ENCODE assay signal across 18 cellular contexts in genomic region chr11:98090861-98091575, GRCh38.
DNase-seq lines count a peak whose midpoint lies in the region; ATAC-seq, FAIRE-seq and TF ChIP-seq lines count a peak whose summit lies in the region.
"Had no signal": no experiment of that assay in that cellular context is flagged by ENCODE, and none has a peak within 500 bp of the region (broad histone marks: within the 10 kb centered on the region; RNA-seq: fewer than 3 reads in every experiment).

No MANE protein-coding gene starts in this region.

- no TSS peak for BruUV-seq in K562 (replicated peaks; lab: Mats Ljungman, UMichigan)

- 66% methylated on average over 3 of the region's 3 CpGs for WGBS in K562 (ENCODE audit: insufficient coverage, low coverage, missing lambda C conversion rate)
- WGBS in smooth muscle cell (ENCODE audit: low lambda C conversion rate) = 89% methylated on average over 3 of the region's 3 CpGs

- H3K9ac ChIP-seq in K562 (ENCODE audit: insufficient read depth in 1 of 2, low read depth in 2 of 2, low read length in 2 of 2) (no peak overlapping the region), smooth muscle cell (ENCODE audit: low read depth) (no peak overlapping the region)
- H3K9ac ChIP-seq: BLaER1 treated with 17β-estradiol and CSF1 and Interleukin-3, amounts not matched to agents 10 nM and 100 nM; KMS-11 had no signal

- no peak overlapping the region for H3K4me3 ChIP-seq in K562
- H3K4me3 ChIP-seq in left ventricle myocardium inferior = no peak overlapping the region
- H3K4me3 ChIP-seq in smooth muscle cell = no peak overlapping the region
- no peak overlapping the region for H3K4me3 ChIP-seq in dorsolateral prefrontal cortex
- H3K4me3 ChIP-seq: A549; BLaER1 treated with 17β-estradiol and CSF1 and Interleukin-3, amounts not matched to agents 10 nM and 100 nM; SJSA1 had no signal

- TF ChIP-seq POLR2A in K562 (conservative IDR thresholded peaks at IDR 0.05) = no peak

- no peaks in the 10 kb centered on the region for H3K9me1 ChIP-seq in K562 (ENCODE audit: control insufficient read depth, insufficient read depth, low read length)

- CTCF ChIA-PET in K562 (lab: Yijun Ruan, JAX; ENCODE audit: low intra/inter-chr PET ratio) = no interaction called here

- H3K27me3 ChIP-seq in K562 (ENCODE audit: control insufficient read depth in 2 of 2, insufficient read depth in 2 of 2, low read length in 2 of 2) (no peaks in the 10 kb centered on the region), left ventricle myocardium inferior (ENCODE audit: low read depth) (no peaks in the 10 kb centered on the region), smooth muscle cell (ENCODE audit: low read depth) (no peaks in the 10 kb centered on the region), dorsolateral prefrontal cortex (no peaks in the 10 kb centered on the region)
- H3K27me3 ChIP-seq: BLaER1 treated with 17β-estradiol and CSF1 and Interleukin-3, amounts not matched to agents 10 nM and 100 nM; SJSA1 had no signal

- H3F3A ChIP-seq in smooth muscle cell (ENCODE audit: low read depth) = no peaks in the 10 kb centered on the region

- H3K4me1 ChIP-seq in K562 (replicated peaks in 1 of 2; ENCODE audit: control insufficient read depth in 2 of 2, insufficient read depth in 2 of 2, low read length in 2 of 2) (no peaks in the 10 kb centered on the region), left ventricle myocardium inferior (peaks cover 18% of the 10 kb centered on the region), smooth muscle cell (ENCODE audit: low read depth) (no peaks in the 10 kb centered on the region)
- H3K4me1 ChIP-seq: A549; BLaER1 treated with 17β-estradiol and CSF1 and Interleukin-3, amounts not matched to agents 10 nM and 100 nM; SJSA1 had no signal

- intact Hi-C loops in Right ventricle myocardium inferior (cut with DNase I) (no loop called here), cardiac septum (cut with DNase I) (no loop called here), K562 (cut with micrococcal nuclease) (no loop called here), left ventricle myocardium inferior (cut with micrococcal nuclease) (no loop called here), dorsolateral prefrontal cortex (cut with DNase I) (no loop called here)

- ATAC-seq in Right ventricle myocardium inferior (peak; percentile 89), K562 (0 out of 3 replicates have a peak, but pooled peaks have one; percentile 35)
- ATAC-seq: A549 had no signal

- TF ChIP-seq CTCF in K562 (IDR thresholded peaks at IDR 0.05 in 2 of 3, conservative IDR thresholded peaks at IDR 0.05 in 1 of 3; ENCODE audit: insufficient read depth in 2 of 3, low read depth in 1 of 3, low read length in 3 of 3) (no peak), left ventricle myocardium inferior (IDR thresholded peaks at IDR 0.05; ENCODE audit: borderline replicate concordance) (no peak), smooth muscle cell (IDR thresholded peaks at IDR 0.05; ENCODE audit: borderline replicate concordance, insufficient read depth, poor library complexity, severe bottlenecking) (no peak), dorsolateral prefrontal cortex (IDR thresholded peaks at IDR 0.05 in 54 of 56, conservative IDR thresholded peaks at IDR 0.05 in 2 of 56; ENCODE audit: low read depth in 1 of 56, partially characterized antibody in 56 of 56) (no peak)

- no peak overlapping the region for H3K4me2 ChIP-seq in K562 (ENCODE audit: insufficient read depth, low read length)
- H3K4me2 ChIP-seq in smooth muscle cell = no peak overlapping the region
- H3K4me2 ChIP-seq: A549; BLaER1 treated with 17β-estradiol and CSF1 and Interleukin-3, amounts not matched to agents 10 nM and 100 nM; KMS-11 had no signal

- H3K9me3 ChIP-seq in K562 (replicated peaks; ENCODE audit: control insufficient read depth, insufficient read depth, low read depth, low read length) (no peaks in the 10 kb centered on the region; the same call in 1 of the 2 replicates), left ventricle myocardium inferior (replicated peaks) (peaks cover 5% of the 10 kb centered on the region), smooth muscle cell (replicated peaks; ENCODE audit: low read depth) (no peaks in the 10 kb centered on the region)
- H3K9me3 ChIP-seq: A549; BLaER1 treated with 17β-estradiol and CSF1 and Interleukin-3, amounts not matched to agents 10 nM and 100 nM; SJSA1 had no signal

- in situ Hi-C loops in K562 (cut with MboI) = no loop called here

- H3K36me3 ChIP-seq in K562 (ENCODE audit: control insufficient read depth, insufficient read depth, low read length) = no peaks in the 10 kb centered on the region
- H3K36me3 ChIP-seq in left ventricle myocardium inferior = no peaks in the 10 kb centered on the region
- no peaks in the 10 kb centered on the region for H3K36me3 ChIP-seq in smooth muscle cell (ENCODE audit: low read depth)
- H3K36me3 ChIP-seq: BLaER1 treated with 17β-estradiol and CSF1 and Interleukin-3, amounts not matched to agents 10 nM and 100 nM; SJSA1 had no signal

- TF ChIP-seq RAD21 in K562 (CRISPR knock-in tag; conservative IDR thresholded peaks at IDR 0.05 in 1 of 2, IDR thresholded peaks at IDR 0.05 in 1 of 2) = no peak

- DNase-seq in Right ventricle myocardium inferior (ENCODE audit: missing footprints) = no peak
- no peak for DNase-seq in cardiac septum (ENCODE audit: low spot score)
- no peak for DNase-seq in K562 (ENCODE audit: extremely low read depth in 1 of 4, low spot score in 3 of 4)
- DNase-seq in left ventricle myocardium inferior = no peak
- no peak for DNase-seq in smooth muscle cell (lab: John Stamatoyannopoulos, UW; ENCODE audit: unreplicated experiment)
- no peak for DNase-seq in dorsolateral prefrontal cortex
- DNase-seq in activated CD4-positive, alpha-beta T cell treated with anti-CD3 and anti-CD28 coated beads, Interleukin-2, amount 50 U/mL, for 4 hours = no peak
- no peak for DNase-seq in stimulated activated CD4-positive, alpha-beta T cell treated with anti-CD3 and anti-CD28 coated beads, Interleukin-4, amount 100 ng/mL, for 4 hours
- DNase-seq: CD8-positive, alpha-beta memory T cell; DND-41; NCI-H1417 treated with DMSO at 0.1 percent for 48 hours; NCI-H2029; SW 1271 had no signal

- no peak overlapping the region for H3K27ac ChIP-seq in K562 (ENCODE audit: extremely low read depth, low read depth, low read length)
- peak overlapping the region; percentile 67 for H3K27ac ChIP-seq in left ventricle myocardium inferior (replicated peaks)
- no peak overlapping the region for H3K27ac ChIP-seq in smooth muscle cell (ENCODE audit: low read depth)
- H3K27ac ChIP-seq in dorsolateral prefrontal cortex = no peak overlapping the region
- H3K27ac ChIP-seq: A549; BLaER1 treated with 17β-estradiol and CSF1 and Interleukin-3, amounts not matched to agents 10 nM and 100 nM; KMS-11; SJSA1 had no signal

- FAIRE-seq in K562 (lab: Jason Lieb, UNC) = no peak
- FAIRE-seq: A549, H54 had no signal

- no peak for TF ChIP-seq EP300 in K562 (IDR thresholded peaks at IDR 0.05; ENCODE audit: low read length)

- peak overlapping the region; percentile 46; the same call in 1 of the 2 replicates for H2AFZ ChIP-seq in K562 (ENCODE audit: low read depth, low read length)
- peak overlapping the region; percentile 11 for H2AFZ ChIP-seq in smooth muscle cell (ENCODE audit: low read depth)

- POLR2A ChIA-PET in K562 (lab: Yijun Ruan, JAX) = interaction anchor here (1.1 kb wide), 1 partner anchor 31 kb away, joined by 5 read pairs; no protein-coding TSS in a partner anchor

- no peaks in the 10 kb centered on the region for H3K79me2 ChIP-seq in K562 (ENCODE audit: control insufficient read depth, insufficient read depth, low read length)
- no peaks in the 10 kb centered on the region for H3K79me2 ChIP-seq in smooth muscle cell (ENCODE audit: low read depth)

- no peaks in the 10 kb centered on the region for H4K20me1 ChIP-seq in K562 (replicated peaks; ENCODE audit: control insufficient read depth, insufficient read depth, low read length)
- H4K20me1 ChIP-seq in smooth muscle cell (ENCODE audit: low read depth) = no peaks in the 10 kb centered on the region
- H4K20me1 ChIP-seq: BLaER1 treated with 17β-estradiol and CSF1 and Interleukin-3, amounts not matched to agents 10 nM and 100 nM had no signal

TF ChIP-seq in K562, 482 proteins besides CTCF, POLR2A, EP300 and RAD21:
- TF ChIP-seq ZNF41 (CRISPR knock-in tag; conservative IDR thresholded peaks at IDR 0.05) (no peak), ZNF146 (CRISPR knock-in tag; IDR thresholded peaks at IDR 0.05; ENCODE audit: unreplicated experiment) (no peak), ZNF263 (CRISPR knock-in tag; IDR thresholded peaks at IDR 0.05; ENCODE audit: borderline replicate concordance) (peak; percentile 24; the same call in 1 of the 2 replicates), SLC30A9 (CRISPR knock-in tag; IDR thresholded peaks at IDR 0.05) (no peak), SRSF3 (IDR thresholded peaks at IDR 0.05; ENCODE audit: insufficient read depth, low read length) (no peak)
TF ChIP-seq in K562: peak in this region for 1.
